8 cellular contexts compared by ENCODE assay signal in genomic region chr3:188749010-188749617, GRCh38.
DNase-seq lines count a peak whose midpoint lies in the region; ATAC-seq, FAIRE-seq and TF ChIP-seq lines count a peak whose summit lies in the region.
"Had no signal": no experiment of that assay in that cellular context is flagged by ENCODE, and none has a peak within 500 bp of the region (broad histone marks: within the 10 kb centered on the region; RNA-seq: fewer than 3 reads in every experiment).

No MANE protein-coding gene starts in this region.

- H3K36me3 Mint-ChIP-seq in activated T-helper 2 cell treated with anti-CD3 and anti-CD28 coated beads, Interferon-gamma antibody, Interleukin-2, Interleukin-4, amounts not matched to agents 10 μg/mL and 5 μg/mL and 100 μg/mL, durations not matched to agents 14 hours and 24 hours and 36 hours (ENCODE audit: low read depth): no peaks in the 10 kb centered on the region
- peaks cover 4% of the 10 kb centered on the region for H3K36me3 Mint-ChIP-seq in stimulated activated effector memory CD8-positive, alpha-beta T cell treated with anti-CD3 and anti-CD28 coated beads, Interleukin-12 subunit alpha, Interleukin-12 subunit beta, amount 100 ng/mL, for 72 hours
- H3K36me3 Mint-ChIP-seq: activated naive CD8-positive, alpha-beta T cell had no signal

- no peak overlapping the region for H3K27ac ChIP-seq in kidney (ENCODE audit: low read depth in 2 of 2, low read length in 2 of 2)

- no peaks in the 10 kb centered on the region for H3K4me1 ChIP-seq in NT2/D1 (ENCODE audit: insufficient read depth, insufficient read length)
- no peaks in the 10 kb centered on the region for H3K4me1 ChIP-seq in kidney (ENCODE audit: control insufficient read depth in 1 of 2, insufficient read depth in 1 of 2, low read depth in 1 of 2, low read length in 2 of 2)

- no peak overlapping the region for H3K4me3 Mint-ChIP-seq in activated T-helper 2 cell treated with anti-CD3 and anti-CD28 coated beads, Interferon-gamma antibody, Interleukin-2, Interleukin-4, amounts not matched to agents 10 μg/mL and 5 μg/mL and 100 μg/mL, durations not matched to agents 14 hours and 24 hours and 36 hours (ENCODE audit: low read depth)
- H3K4me3 Mint-ChIP-seq in stimulated activated effector memory CD8-positive, alpha-beta T cell treated with anti-CD3 and anti-CD28 coated beads, Interleukin-12 subunit alpha, Interleukin-12 subunit beta, amount 100 ng/mL, for 72 hours: no peak overlapping the region
- H3K4me3 Mint-ChIP-seq: activated naive CD8-positive, alpha-beta T cell had no signal

- peak; percentile 73 for ATAC-seq in GM19372 (IDR thresholded peaks at IDR 0.05; ENCODE audit: low read depth, unreplicated experiment)
- ATAC-seq in stimulated activated effector memory CD8-positive, alpha-beta T cell treated with anti-CD3 and anti-CD28 coated beads, Interleukin-12 subunit alpha, Interleukin-12 subunit beta, amount 100 ng/mL, for 72 hours: peak; percentile 48

- H3K9me3 ChIP-seq in NT2/D1 (ENCODE audit: insufficient read depth, low read length) (no peaks in the 10 kb centered on the region), kidney (ENCODE audit: control insufficient read depth in 1 of 2, low read length in 2 of 2) (no peaks in the 10 kb centered on the region)

- H3K4me1 Mint-ChIP-seq in activated T-helper 2 cell treated with anti-CD3 and anti-CD28 coated beads, Interferon-gamma antibody, Interleukin-2, Interleukin-4, amounts not matched to agents 10 μg/mL and 5 μg/mL and 100 μg/mL, durations not matched to agents 14 hours and 24 hours and 36 hours (ENCODE audit: low read depth): peaks cover 19% of the 10 kb centered on the region
- peaks cover 19% of the 10 kb centered on the region for H3K4me1 Mint-ChIP-seq in stimulated activated effector memory CD8-positive, alpha-beta T cell treated with anti-CD3 and anti-CD28 coated beads, Interleukin-12 subunit alpha, Interleukin-12 subunit beta, amount 100 ng/mL, for 72 hours

- no peaks in the 10 kb centered on the region for H3K9me3 Mint-ChIP-seq in activated T-helper 2 cell treated with anti-CD3 and anti-CD28 coated beads, Interferon-gamma antibody, Interleukin-2, Interleukin-4, amounts not matched to agents 10 μg/mL and 5 μg/mL and 100 μg/mL, durations not matched to agents 14 hours and 24 hours and 36 hours
- no peaks in the 10 kb centered on the region for H3K9me3 Mint-ChIP-seq in stimulated activated effector memory CD8-positive, alpha-beta T cell treated with anti-CD3 and anti-CD28 coated beads, Interleukin-12 subunit alpha, Interleukin-12 subunit beta, amount 100 ng/mL, for 72 hours

- H3K4me3 ChIP-seq in NT2/D1 (ENCODE audit: insufficient read length, low read depth): no peak overlapping the region
- no peak overlapping the region for H3K4me3 ChIP-seq in kidney (ENCODE audit: low read length in 2 of 2)

- no peaks in the 10 kb centered on the region for H3K27me3 ChIP-seq in NT2/D1 (ENCODE audit: insufficient read depth, insufficient read length)

- FAIRE-seq in kidney (lab: Jason Lieb, UNC): no peak

- peaks cover 11% of the 10 kb centered on the region for H3K27me3 Mint-ChIP-seq in activated T-helper 2 cell treated with anti-CD3 and anti-CD28 coated beads, Interferon-gamma antibody, Interleukin-2, Interleukin-4, amounts not matched to agents 10 μg/mL and 5 μg/mL and 100 μg/mL, durations not matched to agents 14 hours and 24 hours and 36 hours (ENCODE audit: low read depth)
- H3K27me3 Mint-ChIP-seq: activated naive CD8-positive, alpha-beta T cell had no signal

- H3K36me3 ChIP-seq in NT2/D1 (ENCODE audit: insufficient read depth, insufficient read length, low read length): no peaks in the 10 kb centered on the region
- no peaks in the 10 kb centered on the region for H3K36me3 ChIP-seq in kidney (ENCODE audit: control insufficient read depth in 1 of 2, insufficient read depth in 2 of 2, low read length in 2 of 2)

- intact Hi-C loops in activated T-helper 2 cell treated with anti-CD3 and anti-CD28 coated beads, Interferon-gamma antibody, Interleukin-2, Interleukin-4, amounts not matched to agents 10 μg/mL and 5 μg/mL and 100 μg/mL, durations not matched to agents 14 hours and 24 hours and 36 hours (cut with micrococcal nuclease): no loop called here
- intact Hi-C loops in kidney (cut with DNase I): no loop called here

- TF ChIP-seq CTCF in kidney (IDR thresholded peaks at IDR 0.05; ENCODE audit: borderline replicate concordance, extremely low read depth, insufficient read depth): peak; percentile 47

- H3K9ac ChIP-seq in NT2/D1 (ENCODE audit: insufficient read length, low read depth) (no peak overlapping the region), kidney (ENCODE audit: low read length in 2 of 2) (no peak overlapping the region)

- DNase-seq in NT2/D1 (ENCODE audit: low read depth, low spot score) (peak; percentile 35), kidney (no peak), foreskin melanocyte (no peak), T1000 (lab: John Stamatoyannopoulos, UW) (no peak)
- peak; percentile 22 for DNase-seq in activated T-helper 2 cell treated with anti-CD3 and anti-CD28 coated beads, Interferon-gamma antibody, Interleukin-2, Interleukin-4, amounts not matched to agents 10 μg/mL and 5 μg/mL and 100 μg/mL, durations not matched to agents 14 hours and 24 hours and 36 hours (ENCODE audit: low spot score)
- DNase-seq in stimulated activated effector memory CD8-positive, alpha-beta T cell treated with anti-CD3 and anti-CD28 coated beads, Interleukin-12 subunit alpha, Interleukin-12 subunit beta, amount 100 ng/mL, for 72 hours (ENCODE audit: low spot score in 2 of 2): peak; percentile 20 to 67

- no peak overlapping the region for H3K27ac Mint-ChIP-seq in activated T-helper 2 cell treated with anti-CD3 and anti-CD28 coated beads, Interferon-gamma antibody, Interleukin-2, Interleukin-4, amounts not matched to agents 10 μg/mL and 5 μg/mL and 100 μg/mL, durations not matched to agents 14 hours and 24 hours and 36 hours
- H3K27ac Mint-ChIP-seq in stimulated activated effector memory CD8-positive, alpha-beta T cell treated with anti-CD3 and anti-CD28 coated beads, Interleukin-12 subunit alpha, Interleukin-12 subunit beta, amount 100 ng/mL, for 72 hours: no peak overlapping the region
- H3K27ac Mint-ChIP-seq: activated naive CD8-positive, alpha-beta T cell had no signal

Comparison
In these comparisons a context has a peak if more than half of its experiments do, and no peak if none do; other contexts are left out.
1. DNase-seq: peak in NT2/D1 (single experiment), activated T-helper 2 cell treated with anti-CD3 and anti-CD28 coated beads, Interferon-gamma antibody, Interleukin-2, Interleukin-4, amounts not matched to agents 10 μg/mL and 5 μg/mL and 100 μg/mL, durations not matched to agents 14 hours and 24 hours and 36 hours (single experiment) and stimulated activated effector memory CD8-positive, alpha-beta T cell treated with anti-CD3 and anti-CD28 coated beads, Interleukin-12 subunit alpha, Interleukin-12 subunit beta, amount 100 ng/mL, for 72 hours (2 of 2); none in kidney (single experiment), foreskin melanocyte (single experiment) and T1000 (single experiment).